ENCODE assay signal across 27 cellular contexts in genomic region chr2:155662224-155662623, GRCh38.
"Had no signal": no experiment of that assay in that cellular context is flagged by ENCODE, and none has a peak within 500 bp of the region (broad histone marks: within the 10 kb centered on the region; RNA-seq: fewer than 3 reads in every experiment).

No MANE protein-coding gene starts in this region.

- DNase-seq: activated B cell treated with CpG ODN at 0.5 μM for 24 hours; activated CD4-positive, alpha-beta T cell treated with anti-CD3 and anti-CD28 coated beads for 48 hours; activated CD4-positive, alpha-beta T cell treated with anti-CD3 and anti-CD28 coated beads, Interleukin-2, amount 50 U/mL, for 1 hour; activated CD4-positive, alpha-beta T cell treated with anti-CD3 and anti-CD28 coated beads, Interleukin-2, amount 50 U/mL, for 48 hours; activated CD8-positive, alpha-beta memory T cell treated with anti-CD3 and anti-CD28 coated beads for 24 hours; activated CD8-positive, alpha-beta T cell treated with anti-CD3 and anti-CD28 coated beads for 36 hours; activated effector memory CD4-positive, alpha-beta T cell treated with Interleukin-2 at 50 U/mL for 16 hours; activated gamma-delta T cell treated with Interleukin-2 at 50 U/mL for 16 hours; activated naive CD4-positive, alpha-beta T cell treated with anti-CD3 and anti-CD28 coated beads, Interleukin-2, amount 50 U/mL, for 16 hours; activated naive CD4-positive, alpha-beta T cell treated with Interleukin-2 at 50 U/mL for 16 hours; activated T-cell treated with anti-CD3 and anti-CD28 coated beads, Interleukin-2, amount 50 U/mL, for 4 hours; amniotic stem cell; anterior cingulate cortex; brain microvascular endothelial cell; dorsolateral prefrontal cortex; effector memory CD4-positive, alpha-beta T cell; endodermal cell; foreskin fibroblast; head of caudate nucleus; hypothalamus; WERI-Rb-1 had no signal

- H3K27me3 ChIP-seq: brain microvascular endothelial cell, dorsolateral prefrontal cortex had no signal

- H3K4me3 ChIP-seq: coronary artery, dorsolateral prefrontal cortex had no signal

- H3K36me3 ChIP-seq: brain microvascular endothelial cell, WERI-Rb-1 had no signal

- H3K27ac ChIP-seq: brain microvascular endothelial cell, coronary artery, dorsolateral prefrontal cortex, WERI-Rb-1 had no signal

- ATAC-seq: activated CD4-positive, CD25-positive, alpha-beta regulatory T cell treated with anti-CD3 and anti-CD28 coated beads, Interleukin-2, amount 50 U/mL, for 24 hours; activated CD8-positive, alpha-beta T cell treated with anti-CD3 and anti-CD28 coated beads for 36 hours; activated T-cell treated with anti-CD3 and anti-CD28 coated beads, Interleukin-2, amount 50 U/mL, for 4 hours; activated T-helper 17 cell treated with anti-CD3 and anti-CD28 coated beads, Interleukin-2, amount 50 U/mL, for 72 hours; esophagus mucosa had no signal

- FAIRE-seq: astrocyte, bronchial epithelial cell had no signal
